In the genomic region with DNA sequence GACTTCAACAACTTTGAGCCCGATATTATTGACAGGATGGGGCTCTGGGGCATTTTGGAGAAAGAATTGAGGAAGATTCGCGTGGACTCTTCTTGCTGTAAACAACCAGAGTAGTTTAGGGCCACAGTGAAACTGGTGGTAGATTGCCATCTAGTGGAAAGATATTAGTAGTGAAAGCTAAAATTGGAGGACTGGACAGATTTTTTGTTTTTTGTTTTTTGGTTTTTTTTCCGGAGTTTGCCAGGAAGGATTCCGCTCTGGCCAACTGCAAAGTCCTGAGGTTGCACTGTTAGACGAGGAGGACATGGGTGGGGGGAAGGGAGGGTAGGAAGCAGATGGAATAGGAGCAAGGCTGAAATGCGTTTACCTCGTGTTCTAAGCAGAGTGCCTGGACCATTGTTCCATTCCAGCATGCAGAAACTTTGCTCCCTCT, we compare ENCODE assay signal across 9 cellular contexts. TPM values are rescaled to one million over a fixed set of nuclear protein-coding genes. Genes with fewer than 3 reads are reported as not detected.
A peak's percentile ranks its signal among the peaks of the same experiment; 100 is the strongest.
DNase-seq lines count a peak whose midpoint lies in the region; ATAC-seq, FAIRE-seq and TF ChIP-seq lines count a peak whose summit lies in the region.
"Had no signal": no experiment of that assay in that cellular context is flagged by ENCODE, and none has a peak within 500 bp of the region (broad histone marks: within the 10 kb centered on the region; RNA-seq: fewer than 3 reads in every experiment).

No MANE protein-coding gene starts in this region.

- peak; percentile 45 for DNase-seq in Caki2 (ENCODE audit: low read depth)
- DNase-seq in NCI-H748 treated with DMSO at 0.1 percent for 48 hours (lab: John Stamatoyannopoulos, UW): peak; percentile 38
- DNase-seq in K562 (ENCODE audit: extremely low read depth in 1 of 4, low spot score in 3 of 4): peak; percentile 56 to 67 (median 61)
- peak; percentile 65 for DNase-seq in iPS-NIHi7 (ENCODE audit: extremely low spot score)
- no peak for DNase-seq in mesenteric fat pad (ENCODE audit: low spot score)

- no peaks in the 10 kb centered on the region for H4K20me1 ChIP-seq in K562 (replicated peaks; ENCODE audit: control insufficient read depth, insufficient read depth, low read length)

- no peaks in the 10 kb centered on the region for H3K79me2 ChIP-seq in K562 (ENCODE audit: control insufficient read depth, insufficient read depth, low read length)

- CTCF ChIA-PET in K562 (lab: Yijun Ruan, JAX; ENCODE audit: low intra/inter-chr PET ratio): no interaction called here

- TF ChIP-seq CTCF in K562 (IDR thresholded peaks at IDR 0.05 in 2 of 3, conservative IDR thresholded peaks at IDR 0.05 in 1 of 3; ENCODE audit: insufficient read depth in 2 of 3, low read depth in 1 of 3, low read length in 3 of 3): peak; percentile 65 to 92 (median 73); a peak in 5 of 6 replicates

- H3K4me1 Mint-ChIP-seq in stimulated activated memory B cell treated with anti-CD40 and anti-IgM and Interleukin-4, amounts not matched to agents 10 μg/mL and 1 μg/mL and 100 μg/mL, for 72 hours: no peaks in the 10 kb centered on the region

- peak; percentile 78 for ATAC-seq in GM18867 (IDR thresholded peaks at IDR 0.05; ENCODE audit: unreplicated experiment)
- peak; percentile 80 for ATAC-seq in HG03108 (IDR thresholded peaks at IDR 0.05; ENCODE audit: unreplicated experiment)
- peak; percentile 94 for ATAC-seq in K562
- no peak for ATAC-seq in stimulated activated memory B cell treated with anti-CD40 and anti-IgM and Interleukin-4, amounts not matched to agents 10 μg/mL and 1 μg/mL and 100 μg/mL, for 72 hours

- no peak for TF ChIP-seq POLR2A in K562 (conservative IDR thresholded peaks at IDR 0.05)

- H3K4me2 ChIP-seq in K562 (ENCODE audit: insufficient read depth, low read length): no peak overlapping the region

- peak; percentile 84 to 88 for TF ChIP-seq RAD21 in K562 (CRISPR knock-in tag; conservative IDR thresholded peaks at IDR 0.05 in 1 of 2, IDR thresholded peaks at IDR 0.05 in 1 of 2)

- H3K4me1 ChIP-seq in K562 (replicated peaks in 1 of 2; ENCODE audit: control insufficient read depth in 2 of 2, insufficient read depth in 2 of 2, low read length in 2 of 2): no peaks in the 10 kb centered on the region

- no peaks in the 10 kb centered on the region for H3K9me3 Mint-ChIP-seq in stimulated activated memory B cell treated with anti-CD40 and anti-IgM and Interleukin-4, amounts not matched to agents 10 μg/mL and 1 μg/mL and 100 μg/mL, for 72 hours

- no peak for TF ChIP-seq EP300 in K562 (IDR thresholded peaks at IDR 0.05; ENCODE audit: low read length)

- POLR2A ChIA-PET in K562 (lab: Yijun Ruan, JAX): no interaction called here

- H3K27me3 Mint-ChIP-seq in stimulated activated memory B cell treated with anti-CD40 and anti-IgM and Interleukin-4, amounts not matched to agents 10 μg/mL and 1 μg/mL and 100 μg/mL, for 72 hours: no peaks in the 10 kb centered on the region

- H3K27ac ChIP-seq in K562 (ENCODE audit: extremely low read depth, low read depth, low read length): no peak overlapping the region

- no peaks in the 10 kb centered on the region; a peak in 1 of 5 replicates for H3K27me3 ChIP-seq in K562 (ENCODE audit: control insufficient read depth in 2 of 2, insufficient read depth in 2 of 2, low read length in 2 of 2)

- no peaks in the 10 kb centered on the region for H3K9me1 ChIP-seq in K562 (ENCODE audit: control insufficient read depth, insufficient read depth, low read length)

- H3K9me3 ChIP-seq in K562 (replicated peaks; ENCODE audit: control insufficient read depth, insufficient read depth, low read depth, low read length): no peaks in the 10 kb centered on the region

- no TSS peak for BruUV-seq in K562 (replicated peaks; lab: Mats Ljungman, UMichigan)

- 3% methylated on average over 8 of the region's 8 CpGs for WGBS in K562 (ENCODE audit: insufficient coverage, low coverage, missing lambda C conversion rate)

- peak; percentile 72 for FAIRE-seq in K562 (lab: Jason Lieb, UNC)

- no peak overlapping the region for H3K27ac Mint-ChIP-seq in stimulated activated memory B cell treated with anti-CD40 and anti-IgM and Interleukin-4, amounts not matched to agents 10 μg/mL and 1 μg/mL and 100 μg/mL, for 72 hours

- peak overlapping the region; percentile 41; the same call in 1 of the 2 replicates for H2AFZ ChIP-seq in K562 (ENCODE audit: low read depth, low read length)

- no peaks in the 10 kb centered on the region for H3K36me3 ChIP-seq in K562 (ENCODE audit: control insufficient read depth, insufficient read depth, low read length)

- H3K36me3 Mint-ChIP-seq in stimulated activated memory B cell treated with anti-CD40 and anti-IgM and Interleukin-4, amounts not matched to agents 10 μg/mL and 1 μg/mL and 100 μg/mL, for 72 hours: no peaks in the 10 kb centered on the region

- peak overlapping the region; percentile 28 for H3K4me3 Mint-ChIP-seq in stimulated activated memory B cell treated with anti-CD40 and anti-IgM and Interleukin-4, amounts not matched to agents 10 μg/mL and 1 μg/mL and 100 μg/mL, for 72 hours

- in situ Hi-C loops in Caki2 (cut with HindIII; ENCODE audit: low pct_unique_long_range_greater_than_20kb, low sequenced_read_pairs): no loop called here
- in situ Hi-C loops in K562 (cut with MboI): no loop called here

- intact Hi-C loops in K562 (cut with micrococcal nuclease): loop anchor here (5.0 to 10.0 kb wide), 2 partner anchors 217 to 655 kb away; no protein-coding TSS in a partner anchor

- H3K4me3 ChIP-seq in K562: no peak overlapping the region

- no peak overlapping the region for H3K9ac ChIP-seq in K562 (ENCODE audit: insufficient read depth in 1 of 2, low read depth in 2 of 2, low read length in 2 of 2)

TF ChIP-seq in K562, 482 proteins besides CTCF, POLR2A, EP300 and RAD21 (continues in another document):
- peak; percentile 68 for TF ChIP-seq SMC3 (conservative IDR thresholded peaks at IDR 0.05; ENCODE audit: insufficient read depth, low read depth, low read length)
- peak; percentile 44; the same call in 1 of the 2 replicates for TF ChIP-seq ZNF384 (IDR thresholded peaks at IDR 0.05; ENCODE audit: low read depth, low read length)
- TF ChIP-seq, protein P1, sequence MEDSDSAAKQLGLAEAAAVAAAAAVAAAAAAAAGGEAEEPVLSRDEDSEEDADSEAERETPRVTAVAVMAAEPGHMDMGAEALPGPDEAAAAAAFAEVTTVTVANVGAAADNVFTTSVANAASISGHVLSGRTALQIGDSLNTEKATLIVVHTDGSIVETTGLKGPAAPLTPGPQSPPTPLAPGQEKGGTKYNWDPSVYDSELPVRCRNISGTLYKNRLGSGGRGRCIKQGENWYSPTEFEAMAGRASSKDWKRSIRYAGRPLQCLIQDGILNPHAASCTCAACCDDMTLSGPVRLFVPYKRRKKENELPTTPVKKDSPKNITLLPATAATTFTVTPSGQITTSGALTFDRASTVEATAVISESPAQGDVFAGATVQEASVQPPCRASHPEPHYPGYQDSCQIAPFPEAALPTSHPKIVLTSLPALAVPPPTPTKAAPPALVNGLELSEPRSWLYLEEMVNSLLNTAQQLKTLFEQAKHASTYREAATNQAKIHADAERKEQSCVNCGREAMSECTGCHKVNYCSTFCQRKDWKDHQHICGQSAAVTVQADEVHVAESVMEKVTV (CRISPR knock-in tag; IDR thresholded peaks at IDR 0.05): peak; percentile 66
- TF ChIP-seq FOXK2 (conservative IDR thresholded peaks at IDR 0.05 in 1 of 2, IDR thresholded peaks at IDR 0.05 in 1 of 2; ENCODE audit: low read depth in 2 of 2): peak; percentile 93 to 94
- TF ChIP-seq KLF16 (IDR thresholded peaks at IDR 0.05): peak; percentile 22; the same call in 1 of the 2 replicates
- TF ChIP-seq ZNF165 (CRISPR knock-in tag; IDR thresholded peaks at IDR 0.05; ENCODE audit: borderline replicate concordance): no peak

RNA-seq across cellular contexts. Expression of a gene that starts 11.7 kb away (rescaled TPM):
- not detected in 2 replicates for total RNA-seq in Caki2 (2014; rRNA removed; shearing (Covaris generic); ENCODE audit: low replicate concordance)
- total RNA-seq in K562 (2011; cell fraction: chromatin; rRNA removed; ENCODE audit: low replicate concordance): not detected in 2 replicates
- not detected in 2 replicates for total RNA-seq in K562 (2011; cell fraction: nucleolus; rRNA removed)
- total RNA-seq in K562 (2011; cell fraction: nucleoplasm; rRNA removed): not detected in 2 replicates
- total RNA-seq in K562 (2014; rRNA removed) (not detected in 2 replicates), K562 (2014; rRNA removed; fragmentation: Illumina TruSeq; extraction: Trizol) (not detected in 2 replicates), K562 (2015; rRNA removed; fragmentation: Illumina TruSeq; extraction: Trizol) (not detected in 2 replicates), K562 (2021) (not detected in 2 replicates), mesenteric fat pad (not detected)
- polyA plus RNA-seq in K562 (2011; rRNA removed) (not detected in 2 replicates), K562 (2014; fragmentation: Illumina TruSeq; extraction: Trizol) (not detected in 2 replicates), K562 (2014; fragmentation: Nextera tagmentation; extraction: Ambion mirVana) (not detected), K562 (2014; rRNA removed) (not detected in 2 replicates)
- polyA plus RNA-seq in K562 (2011; cell fraction: cytosol; rRNA removed): not detected in 2 replicates
- not detected in 2 replicates for polyA plus RNA-seq in K562 (2011; cell fraction: nucleus; rRNA removed)
- not detected in 2 replicates for polyA plus RNA-seq in K562 (2012)
- not detected in 2 replicates for polyA minus RNA-seq in K562 (2011; rRNA and poly(A)+ RNA removed)
- polyA minus RNA-seq in K562 (2011; cell fraction: cytosol; rRNA and poly(A)+ RNA removed): not detected in 2 replicates
- not detected in 2 replicates for polyA minus RNA-seq in K562 (2011; cell fraction: nucleus; rRNA and poly(A)+ RNA removed)
- polyA plus RNA-seq: thymus had no signal

RNA-seq across cellular contexts. Expression of a gene that starts 36.6 kb away (rescaled TPM):
- total RNA-seq in Caki2 (2014; rRNA removed; shearing (Covaris generic); ENCODE audit: low replicate concordance): 8.7 and 10.6 TPM in 2 replicates
- total RNA-seq in K562 (2011; cell fraction: chromatin; rRNA removed; ENCODE audit: low replicate concordance): 0.46 TPM in 1 of 2 replicates, not detected in the other
- 0.33 TPM in 1 of 2 replicates, not detected in the other for total RNA-seq in K562 (2011; cell fraction: nucleolus; rRNA removed)
- not detected in 2 replicates for total RNA-seq in K562 (2011; cell fraction: nucleoplasm; rRNA removed)
- total RNA-seq in K562 (2014; rRNA removed): 0.04 and 0.09 TPM in 2 replicates
- total RNA-seq in K562 (2014; rRNA removed; fragmentation: Illumina TruSeq; extraction: Trizol): 0.18 TPM in 1 of 2 replicates, not detected in the other
- total RNA-seq in K562 (2015; rRNA removed; fragmentation: Illumina TruSeq; extraction: Trizol): 0.07 and 0.11 TPM in 2 replicates
- total RNA-seq in K562 (2021): 0.29 and 0.49 TPM in 2 replicates
- 0.26 and 0.34 TPM in 2 replicates for polyA plus RNA-seq in K562 (2011; rRNA removed)
- polyA plus RNA-seq in K562 (2011; cell fraction: cytosol; rRNA removed): 0.31 and 0.75 TPM in 2 replicates
- 0.34 and 1.1 TPM in 2 replicates for polyA plus RNA-seq in K562 (2011; cell fraction: nucleus; rRNA removed)
- 0.17 and 0.30 TPM in 2 replicates for polyA plus RNA-seq in K562 (2012)
- 0.10 and 0.12 TPM in 2 replicates for polyA plus RNA-seq in K562 (2014; fragmentation: Illumina TruSeq; extraction: Trizol)
- polyA plus RNA-seq in K562 (2014; fragmentation: Nextera tagmentation; extraction: Ambion mirVana): under 1 TPM in 1 of 2 experiments, not detected in 1; 0.03 TPM
- polyA plus RNA-seq in K562 (2014; rRNA removed): 0.03 and 0.12 TPM in 2 replicates
- polyA minus RNA-seq in K562 (2011; rRNA and poly(A)+ RNA removed): 0.36 and 0.74 TPM in 2 replicates
- not detected in 2 replicates for polyA minus RNA-seq in K562 (2011; cell fraction: cytosol; rRNA and poly(A)+ RNA removed)
- 0.11 and 0.81 TPM in 2 replicates for polyA minus RNA-seq in K562 (2011; cell fraction: nucleus; rRNA and poly(A)+ RNA removed)
- 9.4 TPM for total RNA-seq in mesenteric fat pad
